In the genomic region with DNA sequence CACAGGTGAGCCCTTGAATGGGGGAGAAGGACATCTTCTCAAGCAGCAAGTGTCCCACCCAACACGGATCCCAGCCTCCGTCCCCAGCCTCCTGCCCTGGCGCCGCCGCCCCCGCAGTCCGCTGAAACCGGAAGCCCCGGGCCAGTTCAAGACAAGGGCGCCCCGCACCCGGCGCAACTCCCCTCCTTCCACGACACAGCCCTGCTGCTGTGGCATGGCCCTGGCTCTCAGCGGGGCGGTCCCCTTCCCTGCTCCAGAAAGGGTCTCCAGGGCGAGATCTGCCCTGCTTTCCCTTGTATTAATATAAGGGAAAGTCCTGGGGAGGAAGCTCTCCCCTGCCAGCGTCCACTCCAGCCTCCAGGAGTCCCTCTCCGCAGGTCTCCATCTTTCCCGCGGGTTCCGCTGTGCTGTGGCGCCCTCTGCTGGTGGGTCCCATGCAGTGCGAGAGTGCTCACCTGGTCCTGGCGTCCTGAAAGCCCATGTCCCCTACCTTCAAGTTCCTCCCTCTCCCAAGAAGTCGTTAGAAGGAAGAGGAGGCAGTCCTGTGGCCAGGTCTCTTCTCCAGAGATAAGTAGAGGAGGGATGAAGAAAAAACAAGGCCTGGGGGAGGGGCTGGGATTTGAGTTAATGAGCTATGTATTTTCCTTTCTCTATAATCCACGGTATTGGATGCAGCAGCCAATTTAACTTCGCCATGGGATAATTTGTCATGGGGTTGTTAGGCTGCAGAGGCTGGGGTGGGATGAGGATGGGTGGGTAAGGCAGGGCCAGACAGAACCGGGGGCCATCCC, we compare ENCODE assay signal across 9 cellular contexts.
DNase-seq lines count a peak whose midpoint lies in the region; ATAC-seq lines count a peak whose summit lies in the region.
"Had no signal": no experiment of that assay in that cellular context is flagged by ENCODE, and none has a peak within 500 bp of the region (broad histone marks: within the 10 kb centered on the region; RNA-seq: fewer than 3 reads in every experiment).

No MANE protein-coding gene starts in this region.

- POLR2A ChIA-PET in activated CD4-positive, alpha-beta memory T cell treated with anti-CD3 and anti-CD28 coated beads, Interleukin-2, amount 10 ng/mL, durations not matched to agents 7 days and 5 days (lab: Charles Lee) = no interaction called here

- H3K27ac Mint-ChIP-seq in activated CD4-positive, alpha-beta memory T cell treated with anti-CD3 and anti-CD28 coated beads, Interleukin-2, amount 10 ng/mL, durations not matched to agents 7 days and 5 days = no peak overlapping the region
- H3K27ac Mint-ChIP-seq: stimulated activated naive B cell treated with anti-CD40 and anti-IgM and Interleukin-4, amounts not matched to agents 10 μg/mL and 1 μg/mL and 100 μg/mL, for 72 hours had no signal

- CTCF ChIA-PET in activated CD4-positive, alpha-beta memory T cell treated with anti-CD3 and anti-CD28 coated beads, Interleukin-2, amount 10 ng/mL, durations not matched to agents 7 days and 5 days (lab: Charles Lee) = interaction anchor here (0.6 to 2.4 kb wide), 11 partner anchors 9 to 679 kb away, joined by 3 to 17 read pairs (median 3); no protein-coding TSS in a partner anchor

- H3K4me1 Mint-ChIP-seq in activated CD4-positive, alpha-beta memory T cell treated with anti-CD3 and anti-CD28 coated beads, Interleukin-2, amount 10 ng/mL, durations not matched to agents 7 days and 5 days = no peaks in the 10 kb centered on the region

- peaks cover 2% of the 10 kb centered on the region for H3K9me3 Mint-ChIP-seq in activated CD4-positive, alpha-beta memory T cell treated with anti-CD3 and anti-CD28 coated beads, Interleukin-2, amount 10 ng/mL, durations not matched to agents 7 days and 5 days

- H3K4me3 Mint-ChIP-seq in activated CD4-positive, alpha-beta memory T cell treated with anti-CD3 and anti-CD28 coated beads, Interleukin-2, amount 10 ng/mL, durations not matched to agents 7 days and 5 days = no peak overlapping the region
- H3K4me3 Mint-ChIP-seq: stimulated activated naive B cell treated with anti-CD40 and anti-IgM and Interleukin-4, amounts not matched to agents 10 μg/mL and 1 μg/mL and 100 μg/mL, for 72 hours had no signal

- intact Hi-C loops in posterior cingulate gyrus (cut with DNase I) = no loop called here

- DNase-seq in activated CD4-positive, alpha-beta T cell treated with anti-CD3 and anti-CD28 coated beads for 24 hours (ENCODE audit: low read depth in 2 of 2) = peak; percentile 22 to 54
- DNase-seq in activated CD4-positive, alpha-beta T cell treated with anti-CD3 and anti-CD28 coated beads for 1 hour = no peak
- DNase-seq in NCI-H2107 treated with DMSO at 0.1 percent for 48 hours (lab: John Stamatoyannopoulos, UW; ENCODE audit: unreplicated experiment) (peak; percentile 11), posterior cingulate gyrus (peak in 7 of 10 donors; percentile 19 to 90 (median 50))
- DNase-seq in activated CD4-positive, alpha-beta memory T cell treated with anti-CD3 and anti-CD28 coated beads, Interleukin-2, amount 10 ng/mL, durations not matched to agents 7 days and 5 days = peak; percentile 59
- DNase-seq: stimulated activated naive B cell treated with anti-CD40 and anti-IgM and Interleukin-4, amounts not matched to agents 10 μg/mL and 1 μg/mL and 100 μg/mL, for 72 hours had no signal

- H3K36me3 Mint-ChIP-seq in activated CD4-positive, alpha-beta memory T cell treated with anti-CD3 and anti-CD28 coated beads, Interleukin-2, amount 10 ng/mL, durations not matched to agents 7 days and 5 days (ENCODE audit: low read depth) = no peaks in the 10 kb centered on the region
- H3K36me3 Mint-ChIP-seq: stimulated activated naive B cell treated with anti-CD40 and anti-IgM and Interleukin-4, amounts not matched to agents 10 μg/mL and 1 μg/mL and 100 μg/mL, for 72 hours had no signal

- H3K27me3 Mint-ChIP-seq in activated CD4-positive, alpha-beta memory T cell treated with anti-CD3 and anti-CD28 coated beads, Interleukin-2, amount 10 ng/mL, durations not matched to agents 7 days and 5 days = peaks cover 4% of the 10 kb centered on the region

- ATAC-seq in esophagus mucosa = peak; percentile 35
- no peak for ATAC-seq in GM18502 (IDR thresholded peaks at IDR 0.05; ENCODE audit: poor library complexity, unreplicated experiment)
- ATAC-seq in GM18517 (IDR thresholded peaks at IDR 0.05; ENCODE audit: unreplicated experiment) = no peak
